ENCODE assay signal across 12 cellular contexts in the genomic region with DNA sequence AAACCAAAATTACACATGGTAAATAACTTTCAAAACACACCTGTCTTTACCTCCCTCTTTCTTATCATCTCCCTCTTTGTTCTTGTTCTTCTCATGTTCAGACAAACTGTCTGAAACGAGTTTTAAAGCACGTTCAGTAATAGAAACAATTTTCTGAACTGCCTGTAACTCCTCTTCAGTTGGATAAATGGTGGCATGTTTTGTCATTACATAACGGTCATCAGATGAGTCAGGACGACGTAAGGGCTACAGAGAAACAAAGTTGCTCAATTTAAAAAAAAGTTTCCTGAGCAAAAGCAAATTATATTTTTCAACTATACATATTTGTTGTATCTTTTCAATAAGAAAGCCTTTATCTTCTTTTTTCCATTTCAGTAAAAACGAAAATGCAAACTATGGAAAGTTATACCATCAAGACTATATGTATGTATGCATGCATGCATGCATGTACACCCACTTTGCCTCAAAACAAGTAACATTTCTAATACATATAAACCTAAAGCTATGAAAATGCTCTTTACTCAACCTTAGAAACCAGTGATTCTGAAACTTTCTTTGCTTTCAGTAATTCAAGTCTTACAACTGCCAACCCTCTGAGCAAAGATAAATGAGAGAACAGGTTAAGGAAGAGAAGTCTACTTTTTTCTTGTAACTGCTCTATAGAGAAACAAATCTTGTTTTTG. TPM values are rescaled to one million over a fixed set of nuclear protein-coding genes. Genes with fewer than 3 reads are reported as not detected.
DNase-seq lines count a peak whose midpoint lies in the region; ATAC-seq and TF ChIP-seq lines count a peak whose summit lies in the region.
"Had no signal": no experiment of that assay in that cellular context is flagged by ENCODE, and none has a peak within 500 bp of the region (broad histone marks: within the 10 kb centered on the region; RNA-seq: fewer than 3 reads in every experiment).

No MANE protein-coding gene starts in this region.

- H3K56ac ChIP-seq in mesendoderm (ENCODE audit: low read length) = no peak overlapping the region

- H3K36me3 ChIP-seq in GM23248 (ENCODE audit: low read depth) (peaks cover 70% of the 10 kb centered on the region), mesendoderm (ENCODE audit: control insufficient read depth, insufficient read depth, low read length) (peaks cover 6% of the 10 kb centered on the region)

- H4K5ac ChIP-seq in mesendoderm (ENCODE audit: low read length) = no peak overlapping the region

- H3K4me3 Mint-ChIP-seq in activated T-helper 1 cell treated with anti-CD3 and anti-CD28 coated beads, Interleukin-12 subunit alpha, Interleukin-12 subunit beta, Interleukin-2, Interleukin-4 antibody, amounts not matched to agents 30 ng/mL and 10 ng/mL and 1 ng/mL, durations not matched to agents 14 hours and 24 hours and 36 hours = peak overlapping the region; percentile 9
- H3K4me3 Mint-ChIP-seq in glutamatergic neuron (ENCODE audit: unreplicated experiment) = no peak overlapping the region

- H3K27me3 ChIP-seq in GM23248 (replicated peaks; ENCODE audit: insufficient read depth) (no peaks in the 10 kb centered on the region), mesendoderm (ENCODE audit: insufficient read depth, low read length, poor library complexity) (no peaks in the 10 kb centered on the region)

- H3K9me3 Mint-ChIP-seq in activated T-helper 1 cell treated with anti-CD3 and anti-CD28 coated beads, Interleukin-12 subunit alpha, Interleukin-12 subunit beta, Interleukin-2, Interleukin-4 antibody, amounts not matched to agents 30 ng/mL and 10 ng/mL and 1 ng/mL, durations not matched to agents 14 hours and 24 hours and 36 hours = no peaks in the 10 kb centered on the region
- H3K9me3 Mint-ChIP-seq in glutamatergic neuron (ENCODE audit: unreplicated experiment) = peaks cover 6% of the 10 kb centered on the region

- peak overlapping the region; percentile 57 for H3K4me2 ChIP-seq in GM23248 (ENCODE audit: unreplicated experiment)
- H3K4me2 ChIP-seq in mesendoderm (ENCODE audit: low read length) = no peak overlapping the region

- no peak overlapping the region for H2BK120ac ChIP-seq in mesendoderm (ENCODE audit: low read depth, low read length)

- no peak overlapping the region for H2BK5ac ChIP-seq in mesendoderm (ENCODE audit: low read length)

- H3K4me1 ChIP-seq in GM23248 (ENCODE audit: insufficient read depth) (peaks cover 39% of the 10 kb centered on the region), mesendoderm (ENCODE audit: control insufficient read depth, low read depth, low read length) (no peaks in the 10 kb centered on the region)
- H3K4me1 ChIP-seq: Caco-2 had no signal

- H3K9ac ChIP-seq in GM23248 = peak overlapping the region; percentile 33
- no peak overlapping the region for H3K9ac ChIP-seq in mesendoderm (ENCODE audit: low read length)

- no peak overlapping the region for H3K4ac ChIP-seq in mesendoderm (ENCODE audit: low read depth, low read length)

- in situ Hi-C loops in GM23248 (cut with MboI) = no loop called here

- peak overlapping the region; percentile 26; the same call in 1 of the 2 replicates for H3K4me3 ChIP-seq in GM23248
- H3K4me3 ChIP-seq in mesendoderm (ENCODE audit: low read length) = no peak overlapping the region

- H2AK5ac ChIP-seq in mesendoderm (ENCODE audit: low read length) = no peak overlapping the region

- peak overlapping the region; percentile 93 for H3K27ac Mint-ChIP-seq in activated T-helper 1 cell treated with anti-CD3 and anti-CD28 coated beads, Interleukin-12 subunit alpha, Interleukin-12 subunit beta, Interleukin-2, Interleukin-4 antibody, amounts not matched to agents 30 ng/mL and 10 ng/mL and 1 ng/mL, durations not matched to agents 14 hours and 24 hours and 36 hours
- no peak overlapping the region for H3K27ac Mint-ChIP-seq in glutamatergic neuron (ENCODE audit: unreplicated experiment)

- peaks cover 66% of the 10 kb centered on the region for H3K79me2 ChIP-seq in GM23248 (ENCODE audit: insufficient read depth)
- H3K79me2 ChIP-seq in mesendoderm (ENCODE audit: control insufficient read depth, insufficient read depth, low read length) = no peaks in the 10 kb centered on the region

- H4K20me1 ChIP-seq in GM23248 (ENCODE audit: insufficient read depth) = no peaks in the 10 kb centered on the region

- H3K4me1 Mint-ChIP-seq in activated T-helper 1 cell treated with anti-CD3 and anti-CD28 coated beads, Interleukin-12 subunit alpha, Interleukin-12 subunit beta, Interleukin-2, Interleukin-4 antibody, amounts not matched to agents 30 ng/mL and 10 ng/mL and 1 ng/mL, durations not matched to agents 14 hours and 24 hours and 36 hours (ENCODE audit: low read depth) = peaks cover 22% of the 10 kb centered on the region
- peaks cover 11% of the 10 kb centered on the region for H3K4me1 Mint-ChIP-seq in glutamatergic neuron (ENCODE audit: low read depth, unreplicated experiment)

- H3K36me3 Mint-ChIP-seq in activated T-helper 1 cell treated with anti-CD3 and anti-CD28 coated beads, Interleukin-12 subunit alpha, Interleukin-12 subunit beta, Interleukin-2, Interleukin-4 antibody, amounts not matched to agents 30 ng/mL and 10 ng/mL and 1 ng/mL, durations not matched to agents 14 hours and 24 hours and 36 hours (ENCODE audit: low read depth) = peaks cover 47% of the 10 kb centered on the region
- H3K36me3 Mint-ChIP-seq in glutamatergic neuron (ENCODE audit: unreplicated experiment) = no peaks in the 10 kb centered on the region

- no peak overlapping the region for H4K8ac ChIP-seq in mesendoderm (ENCODE audit: low read depth, low read length)

- no peaks in the 10 kb centered on the region for H3K79me1 ChIP-seq in mesendoderm (ENCODE audit: low read length)

- H3K9me2 ChIP-seq in GM23248 (ENCODE audit: insufficient read depth) = no peaks in the 10 kb centered on the region

- no peaks in the 10 kb centered on the region for H3K9me3 ChIP-seq in GM23248 (ENCODE audit: low read depth)
- H3K9me3 ChIP-seq: Caco-2 had no signal

- intact Hi-C loops in activated T-helper 1 cell treated with anti-CD3 and anti-CD28 coated beads, Interleukin-12 subunit alpha, Interleukin-12 subunit beta, Interleukin-2, Interleukin-4 antibody, amounts not matched to agents 30 ng/mL and 10 ng/mL and 1 ng/mL, durations not matched to agents 14 hours and 24 hours and 36 hours (cut with micrococcal nuclease) = loop anchor here (1.0 to 5.0 kb wide), 4 partner anchors 55 to 224 kb away; no protein-coding TSS in a partner anchor

- no peak overlapping the region for H2AFZ ChIP-seq in GM23248

- H3K23ac ChIP-seq in mesendoderm (ENCODE audit: low read length) = no peak overlapping the region

- DNase-seq in A172 (ENCODE audit: low spot score) (peak; percentile 14), GM23248 (peak; percentile 86), fibroblast of the conjunctiva (ENCODE audit: low read depth) (peak; percentile 43), mesendoderm (no peak), glutamatergic neuron (no peak), NCI-H1417 treated with DMSO at 0.1 percent for 48 hours (lab: John Stamatoyannopoulos, UW) (no peak)
- no peak for DNase-seq in activated T-helper 1 cell treated with anti-CD3 and anti-CD28 coated beads, Interleukin-12 subunit alpha, Interleukin-12 subunit beta, Interleukin-2, Interleukin-4 antibody, amounts not matched to agents 30 ng/mL and 10 ng/mL and 1 ng/mL, durations not matched to agents 14 hours and 24 hours and 36 hours (ENCODE audit: low spot score)
- DNase-seq: activated effector memory CD4-positive, alpha-beta T cell treated with Interleukin-2 at 50 U/mL for 16 hours; Caco-2; NCI-H2107; stimulated activated CD4-positive, alpha-beta T cell treated with anti-CD3 and anti-CD28 coated beads, Interleukin-12 subunit alpha, Interleukin-12 subunit beta, amount 100 ng/mL, for 4 hours had no signal

- H3K27me3 Mint-ChIP-seq in activated T-helper 1 cell treated with anti-CD3 and anti-CD28 coated beads, Interleukin-12 subunit alpha, Interleukin-12 subunit beta, Interleukin-2, Interleukin-4 antibody, amounts not matched to agents 30 ng/mL and 10 ng/mL and 1 ng/mL, durations not matched to agents 14 hours and 24 hours and 36 hours (ENCODE audit: insufficient read depth) = no peaks in the 10 kb centered on the region
- peaks cover 2% of the 10 kb centered on the region for H3K27me3 Mint-ChIP-seq in glutamatergic neuron (ENCODE audit: unreplicated experiment)

- H2BK15ac ChIP-seq in mesendoderm (replicated peaks; ENCODE audit: low read depth) = no peak overlapping the region

- peaks cover 50% of the 10 kb centered on the region for H3F3A ChIP-seq in GM23248 (ENCODE audit: insufficient read depth)

- no peak overlapping the region for H3K18ac ChIP-seq in mesendoderm (ENCODE audit: low read length)

- 5 to 11% methylated on average over 6 of the region's 6 CpGs for WGBS in GM23248 (ENCODE audit: low coverage in 1 of 2, low lambda C conversion rate in 2 of 2, missing lambda C conversion rate in 2 of 2), 2 experiments
- WGBS in mesendoderm (ENCODE audit: extremely low coverage, insufficient coverage, low lambda C conversion rate) = no CpG with 5 or more reads among the region's 6 CpGs

- no peak for TF ChIP-seq CTCF in glutamatergic neuron (IDR thresholded peaks at IDR 0.05; ENCODE audit: partially characterized antibody, unreplicated experiment)

- ATAC-seq in HG03175 (IDR thresholded peaks at IDR 0.05; ENCODE audit: unreplicated experiment) = no peak

- H3K27ac ChIP-seq in GM23248 = peak overlapping the region; percentile 97
- no peak overlapping the region for H3K27ac ChIP-seq in mesendoderm (ENCODE audit: low read depth, low read length)

RNA-seq across cellular contexts. Expression of gene ZFR, which starts 56.0 kb away (rescaled TPM):
- total RNA-seq in A172 (2014; rRNA removed; shearing (Covaris generic)) = 86.8 and 104 TPM in 2 replicates
- total RNA-seq in GM23248 (2014; rRNA removed; shearing (Covaris generic)) = 110 and 124 TPM in 2 replicates
- polyA plus RNA-seq in GM23248 (2016; fragmentation: Nextera tagmentation; extraction: Ambion mirVana) = 103 and 110 TPM in 2 replicates
- total RNA-seq in activated T-helper 1 cell treated with anti-CD3 and anti-CD28 coated beads, Interleukin-12 subunit alpha, Interleukin-12 subunit beta, Interleukin-2, Interleukin-4 antibody, amounts not matched to agents 30 ng/mL and 10 ng/mL and 1 ng/mL, durations not matched to agents 14 hours and 24 hours and 36 hours = 67.7 and 70.8 TPM in 2 replicates
- 73.2 TPM for polyA plus RNA-seq in mesendoderm (2013, experiment 1 of 2)
- polyA plus RNA-seq in mesendoderm (2013, experiment 2 of 2) = 69.8 TPM
- total RNA-seq in glutamatergic neuron (ENCODE audit: unreplicated experiment) = 84.5 TPM

Comparison
In these comparisons a context has a peak if more than half of its experiments do, and no peak if none do; other contexts are left out.
1. DNase-seq: peak in A172 (single experiment), GM23248 (single experiment) and fibroblast of the conjunctiva (single experiment); none in activated T-helper 1 cell treated with anti-CD3 and anti-CD28 coated beads, Interleukin-12 subunit alpha, Interleukin-12 subunit beta, Interleukin-2, Interleukin-4 antibody, amounts not matched to agents 30 ng/mL and 10 ng/mL and 1 ng/mL, durations not matched to agents 14 hours and 24 hours and 36 hours (single experiment), mesendoderm (single experiment), glutamatergic neuron (single experiment) and NCI-H1417 treated with DMSO at 0.1 percent for 48 hours (single experiment).